ENCODE assay signal across 8 cellular contexts in the genomic region with DNA sequence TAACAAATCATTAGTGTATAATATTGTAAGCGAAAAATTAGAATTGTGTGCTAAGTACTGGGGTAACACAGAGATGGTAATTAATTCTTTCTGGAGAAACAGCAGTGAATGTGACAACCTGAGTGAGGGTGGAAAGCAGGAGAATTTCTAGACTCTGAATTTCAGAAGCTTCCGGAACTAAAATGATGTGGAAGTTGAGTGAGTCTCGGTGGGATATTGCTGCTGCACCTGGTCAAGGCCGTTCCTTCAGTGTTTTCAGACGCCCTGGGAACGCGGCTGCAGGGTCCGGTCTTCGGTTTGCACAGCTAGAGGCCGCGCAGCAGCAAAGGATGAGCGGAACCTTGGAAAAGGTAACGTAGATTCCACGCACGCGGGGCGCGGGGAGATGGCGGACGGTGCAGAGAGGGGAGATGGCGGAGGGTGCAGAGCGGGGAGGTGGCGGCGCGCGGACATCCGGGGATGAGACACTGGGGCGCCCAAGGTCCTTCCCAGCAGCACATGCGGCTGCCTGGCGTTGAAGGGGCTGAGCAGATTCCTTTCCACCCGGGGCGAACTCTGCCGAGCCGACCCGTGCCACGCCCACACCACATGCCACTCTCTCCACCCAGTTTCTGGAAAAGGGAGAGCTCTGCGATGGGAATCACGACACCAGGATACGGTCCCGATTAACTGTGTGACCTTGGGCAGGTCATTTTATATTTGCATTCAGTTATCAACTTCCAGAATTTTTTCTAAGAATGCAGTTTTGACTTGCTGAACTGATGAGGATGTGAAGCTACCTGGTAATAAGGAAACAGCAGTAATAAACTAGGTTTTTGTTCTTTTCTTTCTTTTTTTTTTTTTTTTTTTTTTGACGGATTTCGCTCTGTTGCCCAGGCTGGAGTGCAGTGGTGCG. TPM values are rescaled to one million over a fixed set of nuclear protein-coding genes. Genes with fewer than 3 reads are reported as not detected.
DNase-seq lines count a peak whose midpoint lies in the region; ATAC-seq and TF ChIP-seq lines count a peak whose summit lies in the region.

MRPL48 (plus strand) TSS at position 232 of the 895 bp plus-strand sequence; CDS start at position 330, 98 bp downstream.

- H3K9me3 Mint-ChIP-seq in CD4-positive, alpha-beta T cell = no peaks in the 10 kb centered on the region
- H3K9me3 Mint-ChIP-seq in effector memory CD8-positive, alpha-beta T cell = no peaks in the 10 kb centered on the region
- H3K9me3 Mint-ChIP-seq in memory B cell = no peaks in the 10 kb centered on the region

- CTCF ChIA-PET in CD4-positive, alpha-beta T cell (lab: Charles Lee) = interaction anchor here (0.7 to 1.3 kb wide), 3 partner anchors 26 to 1074 kb away, joined by 3 to 6 read pairs (median 3); partner anchors contain the start of gene RAB6A

- no peaks in the 10 kb centered on the region for H3K27me3 ChIP-seq in CD4-positive, alpha-beta T cell (ENCODE audit: control insufficient read depth, insufficient read depth, low read length)

- H3K27me3 Mint-ChIP-seq in CD4-positive, alpha-beta T cell = no peaks in the 10 kb centered on the region
- H3K27me3 Mint-ChIP-seq in effector memory CD8-positive, alpha-beta T cell = peaks cover 0 to 8% of the 10 kb centered on the region in 2 donors
- no peaks in the 10 kb centered on the region for H3K27me3 Mint-ChIP-seq in memory B cell

- peaks cover 31% of the 10 kb centered on the region for H3K4me1 Mint-ChIP-seq in CD4-positive, alpha-beta T cell (ENCODE audit: low read depth)
- H3K4me1 Mint-ChIP-seq in effector memory CD8-positive, alpha-beta T cell (ENCODE audit: low read depth in 2 of 2) = peaks cover 4 to 8% of the 10 kb centered on the region in 2 donors
- peaks cover 3% of the 10 kb centered on the region for H3K4me1 Mint-ChIP-seq in memory B cell

- H3K27ac Mint-ChIP-seq in CD4-positive, alpha-beta T cell = peak within 1 kb of the TSS; percentile 100
- peak within 1 kb of the TSS; percentile 94 to 96 for H3K27ac Mint-ChIP-seq in effector memory CD8-positive, alpha-beta T cell
- peak within 1 kb of the TSS; percentile 95 for H3K27ac Mint-ChIP-seq in memory B cell

- intact Hi-C loops in CD4-positive, alpha-beta T cell (cut with DNase I, micrococcal nuclease) = loop anchor here (1.0 to 10.0 kb wide), 6 partner anchors 9 to 607 kb away; partner anchors contain the start of genes COA4 (in 2 of the 2), PAAF1 (in 2 of the 2), FAM168A (in 1 of the 2) and PGM2L1 (in 1 of the 2)

- peaks cover 24% of the 10 kb centered on the region for H3K36me3 Mint-ChIP-seq in CD4-positive, alpha-beta T cell (ENCODE audit: low read depth)
- peaks cover 8% of the 10 kb centered on the region for H3K36me3 Mint-ChIP-seq in effector memory CD8-positive, alpha-beta T cell (ENCODE audit: insufficient read depth)
- H3K36me3 Mint-ChIP-seq in memory B cell = peaks cover 1% of the 10 kb centered on the region

- DNase-seq in CD4-positive, alpha-beta T cell = peak; percentile 78 to 86 (median 83)
- DNase-seq in HS-27A (ENCODE audit: low read depth) (peak; percentile 90), NK-92 (lab: John Stamatoyannopoulos, UW; ENCODE audit: unreplicated experiment) (peak; percentile 7), memory B cell (ENCODE audit: low spot score in 2 of 2) (peak; percentile 83 to 84)
- DNase-seq in activated CD8-positive, alpha-beta memory T cell treated with anti-CD3 and anti-CD28 coated beads for 24 hours = peak; percentile 95
- DNase-seq in effector memory CD8-positive, alpha-beta T cell = peak; percentile 75 to 86 (median 78)
- peak; percentile 80 for DNase-seq in stimulated activated CD8-positive, alpha-beta memory T cell treated with anti-CD3 and anti-CD28 coated beads, Interleukin-12 subunit alpha, Interleukin-12 subunit beta, amount 100 ng/mL, for 24 hours (ENCODE audit: extremely low read depth)

- peak within 1 kb of the TSS; percentile 99 for H3K4me3 Mint-ChIP-seq in CD4-positive, alpha-beta T cell
- peak within 1 kb of the TSS; percentile 92 to 94 for H3K4me3 Mint-ChIP-seq in effector memory CD8-positive, alpha-beta T cell
- H3K4me3 Mint-ChIP-seq in memory B cell = peak within 1 kb of the TSS; percentile 97

- POLR2A ChIA-PET in CD4-positive, alpha-beta T cell (lab: Charles Lee) = interaction anchor here (0.6 to 3.0 kb wide), 11 partner anchors 9 to 705 kb away, joined by 3 to 51 read pairs (median 4); partner anchors contain the start of genes C2CD3, COA4, FAM168A and LIPT2

- ATAC-seq in CD4-positive, alpha-beta T cell (ENCODE audit: poor library complexity) = peak; percentile 99
- ATAC-seq in GM19463 (IDR thresholded peaks at IDR 0.05; ENCODE audit: unreplicated experiment) (peak; percentile 97), memory B cell (ENCODE audit: low read depth) (peak; percentile 99)
- peak; percentile 99 for ATAC-seq in effector memory CD8-positive, alpha-beta T cell (replicated peaks)

- TF ChIP-seq CTCF in CD4-positive, alpha-beta T cell (IDR thresholded peaks at IDR 0.05) = no peak

- H3K27ac ChIP-seq in CD4-positive, alpha-beta T cell (ENCODE audit: low read depth, low read length) = peak within 1 kb of the TSS; percentile 87

- no peaks in the 10 kb centered on the region for H3K9me3 ChIP-seq in CD4-positive, alpha-beta T cell (ENCODE audit: control insufficient read depth, low read length)

RNA-seq across cellular contexts. Expression of gene MRPL48, which starts in this region (rescaled TPM):
- 10 to 100 TPM in 1 of 2 experiments, 1 to 10 TPM in 1; 9.5 to 10.1 TPM for total RNA-seq in CD4-positive, alpha-beta T cell

Comparison
In these comparisons a context has a peak if more than half of its experiments do, and no peak if none do; other contexts are left out.
1. Peak in every context shown above with its lines: DNase-seq, ATAC-seq and H3K27ac ChIP-seq.
2. DNase-seq: peak in every context shown above with its lines; median percentile 95 in activated CD8-positive, alpha-beta memory T cell treated with anti-CD3 and anti-CD28 coated beads for 24 hours; 90 in HS-27A; 84 in memory B cell; 83 in CD4-positive, alpha-beta T cell; 80 in stimulated activated CD8-positive, alpha-beta memory T cell treated with anti-CD3 and anti-CD28 coated beads, Interleukin-12 subunit alpha, Interleukin-12 subunit beta, amount 100 ng/mL, for 24 hours; 78 in effector memory CD8-positive, alpha-beta T cell; 7 in NK-92.